38 cellular contexts compared by ENCODE assay signal in the genomic region with DNA sequence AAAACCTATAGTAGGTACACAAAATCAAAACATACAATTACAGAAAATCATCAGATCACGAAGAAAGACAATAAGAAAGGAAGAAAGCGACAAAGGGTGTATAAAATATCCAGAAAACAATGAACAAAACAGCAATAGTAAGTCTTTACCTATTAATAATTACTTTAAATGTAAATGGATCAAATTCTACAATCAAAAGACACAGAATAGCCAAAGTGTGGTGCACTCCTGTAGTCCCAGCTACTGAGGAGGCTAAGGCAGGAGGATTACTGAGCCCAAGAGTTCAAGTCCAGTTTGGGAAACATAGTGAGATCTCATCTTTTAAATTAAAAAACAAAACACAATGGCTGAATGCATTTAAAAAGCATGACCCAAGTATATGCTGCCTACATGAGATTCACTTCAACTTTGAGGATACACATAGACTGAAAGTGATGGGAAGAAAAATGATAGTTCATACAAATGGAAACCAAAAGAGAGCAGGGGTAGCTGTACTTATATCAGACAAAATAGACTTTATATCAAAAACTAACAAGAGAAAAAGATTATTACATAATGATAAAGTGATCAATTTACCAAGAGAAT. TPM values are rescaled to one million over a fixed set of nuclear protein-coding genes. Genes with fewer than 3 reads are reported as not detected.
"Had no signal": no experiment of that assay in that cellular context is flagged by ENCODE, and none has a peak within 500 bp of the region (broad histone marks: within the 10 kb centered on the region; RNA-seq: fewer than 3 reads in every experiment).

No MANE protein-coding gene starts in this region.

- H3K27me3 ChIP-seq: ascending aorta, body of pancreas, breast epithelium had no signal

- DNase-seq: activated effector memory CD4-positive, alpha-beta T cell treated with anti-CD3 and anti-CD28 coated beads, Interleukin-2, amount 50 U/mL, for 16 hours; activated effector memory CD4-positive, alpha-beta T cell treated with Interleukin-2 at 50 U/mL for 16 hours; activated gamma-delta T cell; activated gamma-delta T cell treated with Interleukin-2 at 50 U/mL for 16 hours; activated naive CD4-positive, alpha-beta T cell; activated naive CD4-positive, alpha-beta T cell treated with anti-CD3 and anti-CD28 coated beads for 36 hours; activated naive CD4-positive, alpha-beta T cell treated with anti-CD3 and anti-CD28 coated beads, Interleukin-2, amount 10 ng/mL, durations not matched to agents 7 days and 5 days; activated naive CD4-positive, alpha-beta T cell treated with anti-CD3 and anti-CD28 coated beads, Interleukin-2, amount 50 U/mL, for 16 hours; activated naive CD4-positive, alpha-beta T cell treated with Interleukin-2 at 50 U/mL for 16 hours; activated naive CD8-positive, alpha-beta T cell treated with anti-CD3 and anti-CD28 coated beads for 36 hours; activated naive CD8-positive, alpha-beta T cell treated with anti-CD3 and anti-CD28 coated beads, Interleukin-2, amount 10 ng/mL, durations not matched to agents 7 days and 5 days; activated naive CD8-positive, alpha-beta T cell treated with anti-CD3 and anti-CD28 coated beads, Interleukin-2, amount 50 U/mL, for 24 hours; activated T-cell treated with anti-CD3 and anti-CD28 coated beads, Interleukin-2, amount 50 U/mL, for 24 hours; activated T-cell treated with anti-CD3 and anti-CD28 coated beads, Interleukin-2, amount 50 U/mL, for 4 hours; activated T-cell treated with anti-CD3 and anti-CD28 coated beads, Interleukin-2, amount 50 U/mL, for 48 hours; activated T-cell treated with anti-CD3 and anti-CD28 coated beads, Interleukin-2, amount 50 U/mL, for 72 hours; adrenal gland; amniotic stem cell; amygdala; anterior cingulate cortex; aorta; body of pancreas; brain microvascular endothelial cell; caudate nucleus; central memory CD4-positive, alpha-beta T cell; cerebellar nuclear complex had no signal

- FAIRE-seq: astrocyte, bronchial epithelial cell, colon had no signal

- H3K4me1 ChIP-seq: adrenal gland, ascending aorta, body of pancreas, breast epithelium had no signal

- H3K36me3 ChIP-seq: adrenal gland, ascending aorta, brain microvascular endothelial cell, breast epithelium, cardiac muscle cell had no signal

- H3K9me3 ChIP-seq: adrenal gland had no signal

- H3K4me3 ChIP-seq: adrenal gland, ascending aorta, body of pancreas, breast epithelium, cardiac muscle cell had no signal

- ATAC-seq: activated naive CD4-positive, alpha-beta T cell treated with anti-CD3 and anti-CD28 coated beads, Interleukin-2, amount 50 U/mL, for 72 hours; activated naive CD8-positive, alpha-beta T cell treated with anti-CD3 and anti-CD28 coated beads, Interleukin-2, amount 50 U/mL, for 24 hours; activated T-cell treated with anti-CD3 and anti-CD28 coated beads, Interleukin-2, amount 50 U/mL, for 4 hours; activated T-cell treated with anti-CD3 and anti-CD28 coated beads, Interleukin-2, amount 50 U/mL, for 72 hours; activated T-helper 17 cell treated with anti-CD3 and anti-CD28 coated beads, Interleukin-2, amount 50 U/mL, for 72 hours; body of pancreas had no signal

- H3K27ac ChIP-seq: adrenal gland, ascending aorta, body of pancreas, brain microvascular endothelial cell, breast epithelium, cardiac muscle cell had no signal

RNA-seq across cellular contexts. Expression of a gene that starts 40.6 kb away (rescaled TPM):
- total RNA-seq: activated naive CD4-positive, alpha-beta T cell treated with anti-CD3 and anti-CD28 coated beads for 36 hours; ascending aorta; astrocyte; cardiac muscle cell; cardiac septum; chondrocyte had no signal
- polyA plus RNA-seq: aorta, cardiac muscle cell had no signal

RNA-seq across cellular contexts. Expression of a gene that starts 58.2 kb away (rescaled TPM):
- total RNA-seq: activated naive CD4-positive, alpha-beta T cell treated with anti-CD3 and anti-CD28 coated beads for 36 hours; activated naive CD4-positive, alpha-beta T cell treated with anti-CD3 and anti-CD28 coated beads, Interleukin-2, amount 50 U/mL, for 72 hours; activated naive CD8-positive, alpha-beta T cell treated with anti-CD3 and anti-CD28 coated beads for 36 hours; activated naive CD8-positive, alpha-beta T cell treated with anti-CD3 and anti-CD28 coated beads, Interleukin-2, amount 10 ng/mL, durations not matched to agents 7 days and 5 days; activated T-cell treated with anti-CD3 and anti-CD28 coated beads, Interleukin-2, amount 50 U/mL, for 4 hours; activated T-cell treated with anti-CD3 and anti-CD28 coated beads, Interleukin-2, amount 50 U/mL, for 72 hours; activated T-helper 1 cell treated with anti-CD3 and anti-CD28 coated beads, Interleukin-12 subunit alpha, Interleukin-12 subunit beta, Interleukin-2, Interleukin-4 antibody, amounts not matched to agents 30 ng/mL and 10 ng/mL and 1 ng/mL, durations not matched to agents 14 hours and 24 hours and 36 hours; activated T-helper 17 cell treated with anti-CD3 and anti-CD28 coated beads, Interleukin-2, amount 50 U/mL, for 72 hours; activated T-helper 2 cell treated with anti-CD3 and anti-CD28 coated beads, Interferon-gamma antibody, Interleukin-2, Interleukin-4, amounts not matched to agents 10 μg/mL and 5 μg/mL and 100 μg/mL, durations not matched to agents 14 hours and 24 hours and 36 hours; ascending aorta; astrocyte; breast epithelium; cardiac muscle cell; cardiac septum; chondrocyte had no signal
- polyA plus RNA-seq: aorta, cardiac muscle cell had no signal
